Comparison of ENCODE assay signal across 8 cellular contexts in genomic region chr2:99154643-99155536, GRCh38. TPM values are rescaled to one million over a fixed set of nuclear protein-coding genes. Genes with fewer than 3 reads are reported as not detected.
DNase-seq lines count a peak whose midpoint lies in the region; ATAC-seq and TF ChIP-seq lines count a peak whose summit lies in the region.

Gene LIPT1, plus strand, starts transcription at chr2:99154967. Its CDS starts 6,991 bp downstream, at chr2:99161958.
Gene TSGA10, minus strand, starts transcription at chr2:99154942. Its CDS starts 45,503 bp downstream, at chr2:99109439.

- H3K27ac ChIP-seq in OCI-LY1 (ENCODE audit: low read depth, low read length, poor library complexity, severe bottlenecking), result peak within 1 kb of the TSS; percentile 66
- peak within 1 kb of the TSS; percentile 68 for H3K27ac ChIP-seq in epithelial cell of prostate

- H3K36me3 ChIP-seq in OCI-LY1 (ENCODE audit: insufficient read depth, low read length) (peaks cover 19% of the 10 kb centered on the region; the same call in 1 of the 2 replicates), mucosa of descending colon (ENCODE audit: low read depth) (no peaks in the 10 kb centered on the region)

- peaks cover 9% of the 10 kb centered on the region; the same call in 1 of the 2 replicates for H3K79me2 ChIP-seq in OCI-LY1 (ENCODE audit: insufficient read depth, low read length)

- ATAC-seq in GM21526 (IDR thresholded peaks at IDR 0.05; ENCODE audit: low FRiP score, unreplicated experiment), result peak; percentile 91
- ATAC-seq in mucosa of descending colon, result peak; percentile 99

- H3K9me3 ChIP-seq in OCI-LY1 (ENCODE audit: low read length), result no peaks in the 10 kb centered on the region
- H3K9me3 ChIP-seq in mucosa of descending colon, result no peaks in the 10 kb centered on the region

- H3K4me3 ChIP-seq in OCI-LY1 (ENCODE audit: low read depth, low read length, poor library complexity, severe bottlenecking) (peak within 1 kb of the TSS; percentile 82), mucosa of descending colon (peak within 1 kb of the TSS; percentile 38)

- H3K4me1 ChIP-seq in OCI-LY1 (ENCODE audit: insufficient read depth, low read length, severe bottlenecking), result peaks cover 34% of the 10 kb centered on the region
- peaks cover 13% of the 10 kb centered on the region for H3K4me1 ChIP-seq in mucosa of descending colon (ENCODE audit: low read depth)

- no peaks in the 10 kb centered on the region for H3K27me3 ChIP-seq in OCI-LY1 (ENCODE audit: insufficient read depth, low read length)

- peak within 1 kb of the TSS; percentile 96 for H3K4me2 ChIP-seq in OCI-LY1 (ENCODE audit: low read length)

- H3K9me2 ChIP-seq in OCI-LY1 (ENCODE audit: low read depth, low read length), result no peaks in the 10 kb centered on the region

- TF ChIP-seq CTCF in OCI-LY1 (IDR thresholded peaks at IDR 0.05; ENCODE audit: low read length) (peak; percentile 31; the same call in 1 of the 2 replicates), mucosa of descending colon (IDR thresholded peaks at IDR 0.05) (no peak)

- intact Hi-C loops in mucosa of descending colon (cut with DNase I, micrococcal nuclease), result no loop called here

- H2AFZ ChIP-seq in OCI-LY1 (ENCODE audit: low read length), result peak within 1 kb of the TSS; percentile 34; the same call in 1 of the 2 replicates

- DNase-seq in DMS114 treated with DMSO at 0.1 percent for 48 hours (lab: John Stamatoyannopoulos, UW; ENCODE audit: unreplicated experiment), result peak; percentile 85
- peak; percentile 99 for DNase-seq in HuH-7 (ENCODE audit: low spot score)
- peak; percentile 87 for DNase-seq in activated T-cell treated with anti-CD3 and anti-CD28 coated beads for 4 hours
- DNase-seq in epithelial cell of prostate (ENCODE audit: low read depth, low spot score), result peak; percentile 44
- peak; percentile 93 to 97 (median 93) for DNase-seq in mucosa of descending colon
- DNase-seq in stimulated activated CD8-positive, alpha-beta memory T cell treated with anti-CD3 and anti-CD28 coated beads, Interleukin-4, amount 100 ng/mL, for 24 hours (ENCODE audit: low read depth), result peak; percentile 93

- H4K20me1 ChIP-seq in OCI-LY1 (ENCODE audit: insufficient read depth, low read length), result no peaks in the 10 kb centered on the region

- peak within 1 kb of the TSS; percentile 95 for H3K9ac ChIP-seq in OCI-LY1 (ENCODE audit: low read length)

- no peaks in the 10 kb centered on the region for H3F3A ChIP-seq in OCI-LY1 (ENCODE audit: insufficient read depth, low read length)

RNA-seq across cellular contexts. Expression of gene LIPT1, which starts in this region (rescaled TPM):
- 1 to 10 TPM; 7.0 to 8.4 (median 7.0) TPM for total RNA-seq in mucosa of descending colon

RNA-seq across cellular contexts. Expression of gene TSGA10, which starts in this region (rescaled TPM):
- total RNA-seq in mucosa of descending colon, result 1 to 10 TPM; 6.6 to 8.8 (median 7.8) TPM

Comparison
In these comparisons a context has a peak if more than half of its experiments do, and no peak if none do; other contexts are left out.
1. Peak in every context shown above with its lines: DNase-seq, ATAC-seq, H3K4me3 ChIP-seq and H3K27ac ChIP-seq.
2. DNase-seq: peak in every context shown above with its lines; median percentile 99 in HuH-7; 93 in mucosa of descending colon; 93 in stimulated activated CD8-positive, alpha-beta memory T cell treated with anti-CD3 and anti-CD28 coated beads, Interleukin-4, amount 100 ng/mL, for 24 hours; 87 in activated T-cell treated with anti-CD3 and anti-CD28 coated beads for 4 hours; 85 in DMS114 treated with DMSO at 0.1 percent for 48 hours; 44 in epithelial cell of prostate.